Comparison of ENCODE assay signal across 24 cellular contexts in genomic region chr11:129202646-129203045, GRCh38. TPM values are rescaled to one million over a fixed set of nuclear protein-coding genes. Genes with fewer than 3 reads are reported as not detected.
DNase-seq lines count a peak whose midpoint lies in the region; ATAC-seq, FAIRE-seq and TF ChIP-seq lines count a peak whose summit lies in the region.
"Had no signal": no experiment of that assay in that cellular context is flagged by ENCODE, and none has a peak within 500 bp of the region (broad histone marks: within the 10 kb centered on the region; RNA-seq: fewer than 3 reads in every experiment).

No MANE protein-coding gene starts in this region.

- H3K36me3 Mint-ChIP-seq in H9 (ENCODE audit: insufficient read depth in 1 of 3, low read depth in 3 of 3), result peaks cover 29 to 40% (median 36%) of the 10 kb centered on the region in 3 experiments

- H3K36me3 ChIP-seq in Panc1 (ENCODE audit: control insufficient read depth, insufficient read depth, low read length), result no peaks in the 10 kb centered on the region
- peaks cover 0 to 2% (median 0%) of the 10 kb centered on the region in 4 experiments; a peak in 2 of 8 replicates for H3K36me3 ChIP-seq in H1 (ENCODE audit: control insufficient read depth in 2 of 4, insufficient read depth in 4 of 4, low read length in 3 of 4)
- H3K36me3 ChIP-seq: BE2C had no signal

- H3T11ph ChIP-seq in H9 (ENCODE audit: low read length), result no peak overlapping the region

- H3K79me2 ChIP-seq in H9 (ENCODE audit: insufficient read depth, low read length), result no peaks in the 10 kb centered on the region
- H3K79me2 ChIP-seq in H1 (ENCODE audit: control insufficient read depth in 1 of 2, insufficient read depth in 2 of 2, low read length in 2 of 2), result peaks cover 0 to 51% of the 10 kb centered on the region in 2 experiments; a peak in 2 of 4 replicates

- H3K9me3 ChIP-seq in H9 (ENCODE audit: control insufficient read depth, low read depth, low read length) (no peaks in the 10 kb centered on the region), Panc1 (ENCODE audit: control insufficient read depth, insufficient read depth, low read depth, low read length) (peaks cover 4% of the 10 kb centered on the region; the same call in 1 of the 2 replicates), H1 (ENCODE audit: insufficient read depth in 2 of 2, low read depth in 1 of 2, low read length in 1 of 2) (peaks cover 11 to 14% of the 10 kb centered on the region in 2 experiments)
- H3K9me3 ChIP-seq: BE2C had no signal

- H4K91ac ChIP-seq in H9 (ENCODE audit: insufficient read length, low read depth, low read length) (no peak overlapping the region), H1 (replicated peaks; ENCODE audit: insufficient read length, low read length) (no peak overlapping the region)

- no peak for TF ChIP-seq RAD21 in H1 (IDR thresholded peaks at IDR 0.05 in 1 of 2, conservative IDR thresholded peaks at IDR 0.05 in 1 of 2; ENCODE audit: low read depth in 2 of 2, low read length in 2 of 2)

- H2BK20ac ChIP-seq in H9 (ENCODE audit: low read depth, low read length, poor library complexity, severe bottlenecking) (no peak overlapping the region), H1 (ENCODE audit: low read length) (no peak overlapping the region)

- no peaks in the 10 kb centered on the region for H3K27me3 Mint-ChIP-seq in H9 (ENCODE audit: low read depth)
- H3K27me3 Mint-ChIP-seq: CD4-positive, alpha-beta memory T cell had no signal

- POLR2A ChIA-PET in Panc1 (lab: Charles Lee), result no interaction called here
- POLR2A ChIA-PET in H1 (lab: Charles Lee; ENCODE audit: partially characterized antibody), result interaction anchor here (1.2 kb wide), 1 partner anchor 10 kb away, joined by 3 read pairs; no protein-coding TSS in a partner anchor

- H3K4me1 ChIP-seq in H9 (ENCODE audit: insufficient read depth, low read length) (no peaks in the 10 kb centered on the region), Panc1 (ENCODE audit: control insufficient read depth, insufficient read depth, low read length) (peaks cover 9% of the 10 kb centered on the region), H1 (replicated peaks in 1 of 4; ENCODE audit: control insufficient read depth in 3 of 4, insufficient read depth in 4 of 4, low read length in 3 of 4) (no peaks in the 10 kb centered on the region)
- H3K4me1 ChIP-seq: A549, BE2C had no signal

- H3K27ac ChIP-seq in H9 (ENCODE audit: insufficient read length, low read depth, low read length) (no peak overlapping the region), Panc1 (ENCODE audit: low read length) (peak overlapping the region; percentile 49; the same call in 1 of the 2 replicates), H1 (ENCODE audit: low read depth, low read length) (no peak overlapping the region)
- H3K27ac ChIP-seq: A549; BLaER1 treated with 17β-estradiol and CSF1 and Interleukin-3, amounts not matched to agents 10 nM and 100 nM had no signal

- no peak overlapping the region for H4K5ac ChIP-seq in H9 (ENCODE audit: insufficient read length, low read depth, low read length)
- H4K5ac ChIP-seq in H1 (ENCODE audit: insufficient read length, low read depth, low read length), result no peak overlapping the region

- no peak overlapping the region for H3K4me3 ChIP-seq in Panc1 (ENCODE audit: low read depth in 2 of 2, low read length in 2 of 2)
- no peak overlapping the region for H3K4me3 ChIP-seq in H1 (ENCODE audit: extremely low read depth in 1 of 4, insufficient read depth in 2 of 4, low read depth in 3 of 4, low read length in 4 of 4)
- H3K4me3 ChIP-seq: A549; BLaER1 treated with 17β-estradiol and CSF1 and Interleukin-3, amounts not matched to agents 10 nM and 100 nM; GM23338 had no signal

- peak; percentile 39 for FAIRE-seq in H1 (lab: Jason Lieb, UNC)
- FAIRE-seq: A549, GM12891, GM18507, H54 had no signal

- DNase-seq in H9, result no peak
- no peak for DNase-seq in Panc1 (ENCODE audit: low read depth, low spot score)
- DNase-seq in H1 (ENCODE audit: low read depth in 1 of 2, low spot score in 2 of 2), result no peak
- DNase-seq in NCI-H1105 treated with DMSO at 0.1 percent for 48 hours (lab: John Stamatoyannopoulos, UW), result no peak
- DNase-seq in left lobe of liver (ENCODE audit: low spot score), result no peak
- DNase-seq: 8988T; ACHN; AML-193; BE2C; Calu3; CD4-positive, alpha-beta memory T cell; COR-L47; DMS53; DMS79 treated with DMSO at 0.1 percent for 48 hours; GF-D8 had no signal

- H2BK120ac ChIP-seq in H9 (ENCODE audit: low read depth, low read length, poor library complexity, severe bottlenecking), result no peak overlapping the region
- H2BK120ac ChIP-seq in H1 (replicated peaks; ENCODE audit: low read depth, low read length), result no peak overlapping the region

- TF ChIP-seq EP300 in H1 (IDR thresholded peaks at IDR 0.05; ENCODE audit: borderline replicate concordance in 1 of 2, low read depth in 2 of 2, low read length in 2 of 2), result no peak

- no peak overlapping the region for H2AFZ ChIP-seq in H9 (ENCODE audit: low read length)
- H2AFZ ChIP-seq in H1 (ENCODE audit: low read length), result no peak overlapping the region
- H2AFZ ChIP-seq: GM23338 had no signal

- no peak overlapping the region for H2BK12ac ChIP-seq in H9 (ENCODE audit: insufficient read length, low read depth, low read length)
- H2BK12ac ChIP-seq in H1 (ENCODE audit: low read depth, low read length), result no peak overlapping the region

- H2AK5ac ChIP-seq in H9 (ENCODE audit: insufficient read length, low read length), result no peak overlapping the region
- H2AK5ac ChIP-seq in H1 (ENCODE audit: low read depth, low read length), result no peak overlapping the region

- no peak for TF ChIP-seq POLR2A in H1 (IDR thresholded peaks at IDR 0.05; ENCODE audit: control extremely low read depth in 1 of 2, low read depth in 2 of 2, low read length in 2 of 2)

- BruUV-seq in Panc1 (replicated peaks; lab: Mats Ljungman, UMichigan), result no TSS peak

- H3K4me1 Mint-ChIP-seq in H9, result peaks cover 13 to 16% of the 10 kb centered on the region in 2 experiments
- H3K4me1 Mint-ChIP-seq: CD4-positive, alpha-beta memory T cell had no signal

- H3K27ac Mint-ChIP-seq in H9, result peak overlapping the region in 2 of 3 experiments; percentile 17 to 46; a peak in 1 of 7 replicates
- H3K27ac Mint-ChIP-seq: CD4-positive, alpha-beta memory T cell; GM23338 had no signal

- H3K79me1 ChIP-seq in H9 (ENCODE audit: insufficient read depth, low read depth, low read length, poor library complexity, severe bottlenecking), result no peaks in the 10 kb centered on the region
- 0 out of 2 replicates have a peak, but pooled peaks cover 2% of the 10 kb centered on the region for H3K79me1 ChIP-seq in H1 (ENCODE audit: low read depth, low read length)

- H4K8ac ChIP-seq in H9 (replicated peaks; ENCODE audit: insufficient read length, low read depth, low read length) (no peak overlapping the region), H1 (ENCODE audit: extremely low read depth, insufficient read depth, low read length) (no peak overlapping the region)

- intact Hi-C loops in Panc1 (cut with micrococcal nuclease; ENCODE audit: unreplicated experiment), result no loop called here

- H3K4me2 ChIP-seq in H9 (ENCODE audit: insufficient read depth, insufficient read length, low read length) (no peak overlapping the region), H1 (ENCODE audit: insufficient read depth in 1 of 2, low read depth in 2 of 2, low read length in 2 of 2) (no peak overlapping the region)
- H3K4me2 ChIP-seq: A549; BLaER1 treated with 17β-estradiol and CSF1 and Interleukin-3, amounts not matched to agents 10 nM and 100 nM; GM23338 had no signal

- H2BK5ac ChIP-seq in H9 (ENCODE audit: insufficient read length, low read length) (no peak overlapping the region), H1 (ENCODE audit: low read depth, low read length) (no peak overlapping the region)

- CTCF ChIA-PET in Panc1 (lab: Charles Lee) (no interaction called here), H1 (lab: Charles Lee; ENCODE audit: partially characterized antibody) (no interaction called here)

- no peaks in the 10 kb centered on the region for H4K20me1 ChIP-seq in H9 (ENCODE audit: control insufficient read depth, insufficient read depth, insufficient read length)
- no peaks in the 10 kb centered on the region for H4K20me1 ChIP-seq in H1 (replicated peaks in 1 of 2; ENCODE audit: control insufficient read depth in 1 of 2, insufficient read depth in 2 of 2, low read length in 2 of 2)
- H4K20me1 ChIP-seq: BLaER1 treated with 17β-estradiol and CSF1 and Interleukin-3, amounts not matched to agents 10 nM and 100 nM had no signal

- H3K23ac ChIP-seq in H9 (ENCODE audit: insufficient read length, low read depth, low read length), result no peak overlapping the region
- no peak overlapping the region for H3K23ac ChIP-seq in H1 (ENCODE audit: insufficient read length)

- TF ChIP-seq CTCF in H9 (conservative IDR thresholded peaks at IDR 0.05), result no peak
- TF ChIP-seq CTCF in Panc1 (IDR thresholded peaks at IDR 0.05), result no peak
- TF ChIP-seq CTCF in H1 (IDR thresholded peaks at IDR 0.05; ENCODE audit: control extremely low read depth in 1 of 3, insufficient read depth in 1 of 3, low read depth in 1 of 3, low read length in 3 of 3), result no peak

- ATAC-seq in Panc1, result no peak
- no peak for ATAC-seq in left lobe of liver
- ATAC-seq in HG03097 (IDR thresholded peaks at IDR 0.05; ENCODE audit: low FRiP score, unreplicated experiment), result no peak
- ATAC-seq: A549, GM23338, HCT116 had no signal

- no peaks in the 10 kb centered on the region for H3K23me2 ChIP-seq in H9 (ENCODE audit: insufficient read length, low read depth, low read length, poor library complexity, severe bottlenecking)
- H3K23me2 ChIP-seq in H1 (ENCODE audit: low read depth, low read length), result no peaks in the 10 kb centered on the region

- no peak overlapping the region for H3K4me3 Mint-ChIP-seq in H9
- H3K4me3 Mint-ChIP-seq: CD4-positive, alpha-beta memory T cell; GM23338 had no signal

- in situ Hi-C loops in Panc1 (cut with HindIII; ENCODE audit: low pct_unique_long_range_greater_than_20kb, low sequenced_read_pairs), result no loop called here

- no peaks in the 10 kb centered on the region for H3K27me3 ChIP-seq in H9 (ENCODE audit: insufficient read depth, low read length)
- H3K27me3 ChIP-seq in Panc1 (ENCODE audit: control insufficient read depth, insufficient read depth, low read length), result no peaks in the 10 kb centered on the region
- no peaks in the 10 kb centered on the region for H3K27me3 ChIP-seq in H1 (replicated peaks in 1 of 4; ENCODE audit: control insufficient read depth in 3 of 4, extremely low read depth in 1 of 4, insufficient read depth in 3 of 4, low read length in 3 of 4)
- H3K27me3 ChIP-seq: BE2C; BLaER1 treated with 17β-estradiol and CSF1 and Interleukin-3, amounts not matched to agents 10 nM and 100 nM had no signal

- no CpG with 5 or more reads among the region's 5 CpGs for WGBS in H9 (ENCODE audit: extremely low coverage, insufficient read length, low lambda C conversion rate)
- WGBS in H1 (ENCODE audit: extremely low coverage in 1 of 2, insufficient coverage in 1 of 2, insufficient read length in 1 of 2, insufficient replicate concordance in 2 of 2, low coverage in 1 of 2, low lambda C conversion rate in 2 of 2, missing lambda C conversion rate in 1 of 2), 2 experiments, result 72% methylated on average over 5 of the region's 5 CpGs; no CpG with 5 or more reads in 1 of the 2 experiments

- H3K9ac ChIP-seq in H9 (ENCODE audit: extremely low read depth, insufficient read length, low read length) (no peak overlapping the region), H1 (replicated peaks in 1 of 4; ENCODE audit: extremely low read depth in 1 of 4, low read depth in 3 of 4, low read length in 3 of 4) (peak overlapping the region in 1 of 4 experiments; percentile 49; a peak in 1 of 7 replicates)
- H3K9ac ChIP-seq: BLaER1 treated with 17β-estradiol and CSF1 and Interleukin-3, amounts not matched to agents 10 nM and 100 nM had no signal

- no peak overlapping the region for H3K14ac ChIP-seq in H9 (ENCODE audit: insufficient read depth, low read length)
- H3K14ac ChIP-seq in H1 (ENCODE audit: insufficient read length), result no peak overlapping the region

- peaks cover 23 to 31% of the 10 kb centered on the region in 2 experiments for H3K9me3 Mint-ChIP-seq in H9

- H3K56ac ChIP-seq in H9 (ENCODE audit: insufficient read length, low read depth, low read length) (no peak overlapping the region), H1 (replicated peaks; ENCODE audit: insufficient read length, low read depth, low read length) (no peak overlapping the region)

- H3K4ac ChIP-seq in H9 (ENCODE audit: low read depth, low read length) (no peak overlapping the region), H1 (replicated peaks; ENCODE audit: insufficient read length, low read depth, low read length) (no peak overlapping the region)

- H2BK15ac ChIP-seq in H9 (ENCODE audit: low read depth, low read length), result no peak overlapping the region
- no peak overlapping the region for H2BK15ac ChIP-seq in H1 (ENCODE audit: low read length)

- H3K18ac ChIP-seq in H9 (ENCODE audit: insufficient read length, low read depth, low read length) (no peak overlapping the region), H1 (ENCODE audit: extremely low read depth, low read length) (no peak overlapping the region)

RNA-seq across cellular contexts. Expression of gene ARHGAP32, which starts 10.5 kb away (rescaled TPM):
- total RNA-seq in H9 (2021) (21.0 and 22.0 TPM in 2 replicates), Panc1 (2021; ENCODE audit: unreplicated experiment) (44.6 TPM), left lobe of liver (10.7 TPM)
- polyA plus RNA-seq in Panc1 (2012; ENCODE audit: insufficient read length), result 14.2 TPM
- total RNA-seq in H1 (2021; fragmentation: NEBNext Ultra II Directional; extraction: Animal tissue kit (Norgen Biotek cat#: 25700)), result 30.0 and 30.1 TPM in 2 replicates
- 12.5 and 13.7 TPM in 2 replicates for polyA plus RNA-seq in H1 (2011; rRNA removed)
- polyA plus RNA-seq in H1 (2011; cell fraction: cytosol; rRNA removed), result 9.7 TPM
- polyA plus RNA-seq in H1 (2011; cell fraction: nucleus; rRNA removed), result 22.5 TPM
- polyA plus RNA-seq in H1 (2012, experiment 1 of 2), result 10.3 to 13.3 TPM (median 12.6 TPM) in 4 replicates
- polyA plus RNA-seq in H1 (2012, experiment 2 of 2), result 0.62 TPM
- 8.2 TPM for polyA plus RNA-seq in H1 (2013, experiment 1 of 2)
- polyA plus RNA-seq in H1 (2013, experiment 2 of 2), result 8.0 TPM
- 47.6 and 50.7 TPM in 2 replicates for polyA minus RNA-seq in H1 (2011; rRNA and poly(A)+ RNA removed)
- polyA minus RNA-seq in H1 (2011; cell fraction: cytosol; rRNA and poly(A)+ RNA removed), result 18.9 TPM
- polyA minus RNA-seq in H1 (2011; cell fraction: nucleus; rRNA and poly(A)+ RNA removed), result 42.6 TPM
- total RNA-seq: G401 had no signal
